Comparison of ENCODE assay signal across 6 cellular contexts in the genomic region with DNA sequence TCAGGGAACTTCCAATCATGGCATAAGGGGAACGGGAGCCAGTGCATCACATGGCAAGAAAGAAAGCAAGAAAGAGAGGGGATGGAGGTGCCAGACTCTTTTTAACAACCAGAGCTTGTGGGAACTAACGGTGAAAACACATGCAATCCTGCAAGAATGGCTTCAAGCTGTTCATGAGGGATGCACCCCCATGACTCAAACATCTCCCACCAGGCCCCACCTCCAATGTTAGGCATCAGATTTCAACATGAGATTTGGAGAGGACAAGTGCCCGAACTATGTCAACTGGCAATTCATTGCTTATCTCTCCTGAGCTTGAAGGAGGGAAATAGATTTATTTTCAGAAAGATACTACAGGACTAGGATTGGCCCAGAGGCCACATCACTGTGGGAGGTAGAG.
"Had no signal": no experiment of that assay in that cellular context is flagged by ENCODE, and none has a peak within 500 bp of the region (broad histone marks: within the 10 kb centered on the region; RNA-seq: fewer than 3 reads in every experiment).

No MANE protein-coding gene starts in this region.

- H3K4me3 ChIP-seq: GM23248, K562 had no signal

- H3K27ac ChIP-seq: GM23248 had no signal

- H2AFZ ChIP-seq: GM23248 had no signal

- DNase-seq: GM23248, H9, HCEC 1CT, IMR-90 had no signal

- ATAC-seq: K562 had no signal

- H3K9me3 Mint-ChIP-seq: H9 had no signal

- FAIRE-seq: HTR-8/SVneo, K562 had no signal

- H3K9ac ChIP-seq: GM23248 had no signal

- H3K4me3 Mint-ChIP-seq: H9 had no signal

- H3K27ac Mint-ChIP-seq: H9 had no signal
